ENCODE assay signal across 15 cellular contexts in genomic region chr20:47989957-47990356, GRCh38.
DNase-seq lines count a peak whose midpoint lies in the region; ATAC-seq and TF ChIP-seq lines count a peak whose summit lies in the region.
"Had no signal": no experiment of that assay in that cellular context is flagged by ENCODE, and none has a peak within 500 bp of the region (broad histone marks: within the 10 kb centered on the region; RNA-seq: fewer than 3 reads in every experiment).

No MANE protein-coding gene starts in this region.

- DNase-seq in Caki2 (ENCODE audit: low read depth) (peak; percentile 69), M059J (ENCODE audit: low read depth) (peak; percentile 89), left lung (no peak), mesothelial cell of epicardium (ENCODE audit: low spot score in 2 of 2, unreplicated experiment in 2 of 2) (no peak), NCI-H226 (no peak), OCI-M2 (lab: John Stamatoyannopoulos, UW; ENCODE audit: unreplicated experiment) (no peak)
- DNase-seq: amygdala, NCI-H2029 treated with DMSO at 0.1 percent for 48 hours, OCI-M1 had no signal

- intact Hi-C loops in left lung (cut with DNase I) = no loop called here

- in situ Hi-C loops in Caki2 (cut with HindIII; ENCODE audit: low pct_unique_long_range_greater_than_20kb, low sequenced_read_pairs) = no loop called here

- peaks cover 28% of the 10 kb centered on the region for H3K4me1 Mint-ChIP-seq in mesothelial cell of epicardium
- H3K4me1 Mint-ChIP-seq: activated T-helper 17 cell treated with anti-CD3 and anti-CD28 coated beads, Interleukin-2, amount 50 U/mL, for 72 hours had no signal

- peaks cover 0 to 4% of the 10 kb centered on the region in 2 donors for H3K9me3 ChIP-seq in left lung
- H3K9me3 ChIP-seq: vagina had no signal

- H3K36me3 ChIP-seq in left lung = no peaks in the 10 kb centered on the region
- H3K36me3 ChIP-seq: vagina had no signal

- no peak overlapping the region for H3K4me3 ChIP-seq in left lung
- H3K4me3 ChIP-seq: coronary artery, vagina had no signal

- ATAC-seq in SK-N-SH treated with all-trans-retinoic acid at 6 μM for 48 hours (peak; percentile 34; the same call in 1 of the 3 replicates), left lung (peak; percentile 84), GM18511 (IDR thresholded peaks at IDR 0.05; ENCODE audit: unreplicated experiment) (no peak)
- ATAC-seq: activated T-helper 17 cell treated with anti-CD3 and anti-CD28 coated beads, Interleukin-2, amount 50 U/mL, for 72 hours had no signal

- H3K27me3 ChIP-seq in left lung = no peaks in the 10 kb centered on the region
- H3K27me3 ChIP-seq: vagina had no signal

- TF ChIP-seq CTCF in left lung (IDR thresholded peaks at IDR 0.05) (no peak), mesothelial cell of epicardium (IDR thresholded peaks at IDR 0.05; ENCODE audit: unreplicated experiment) (no peak)

- H3K9me3 Mint-ChIP-seq in mesothelial cell of epicardium = peaks cover 6% of the 10 kb centered on the region
- H3K9me3 Mint-ChIP-seq: activated T-helper 17 cell treated with anti-CD3 and anti-CD28 coated beads, Interleukin-2, amount 50 U/mL, for 72 hours had no signal

- H3K27ac ChIP-seq in left lung = no peak overlapping the region
- H3K27ac ChIP-seq: coronary artery, vagina had no signal

- no peaks in the 10 kb centered on the region for H3K36me3 Mint-ChIP-seq in mesothelial cell of epicardium

- no peaks in the 10 kb centered on the region for H3K27me3 Mint-ChIP-seq in mesothelial cell of epicardium (ENCODE audit: low read depth)

- H3K4me1 ChIP-seq in left lung = no peaks in the 10 kb centered on the region

- no peak overlapping the region for H3K27ac Mint-ChIP-seq in mesothelial cell of epicardium
- H3K27ac Mint-ChIP-seq: activated T-helper 17 cell treated with anti-CD3 and anti-CD28 coated beads, Interleukin-2, amount 50 U/mL, for 72 hours; T-helper 1 cell treated with Interleukin-12 subunit alpha and Interleukin-12 subunit beta and Interleukin-4 antibody, amounts not matched to agents 30 μg/mL and 1 μg/mL, for 36 hours had no signal

- no peak overlapping the region for H3K4me3 Mint-ChIP-seq in mesothelial cell of epicardium
- H3K4me3 Mint-ChIP-seq: activated T-helper 17 cell treated with anti-CD3 and anti-CD28 coated beads, Interleukin-2, amount 50 U/mL, for 72 hours; T-helper 1 cell treated with Interleukin-12 subunit alpha and Interleukin-12 subunit beta and Interleukin-4 antibody, amounts not matched to agents 30 μg/mL and 1 μg/mL, for 36 hours had no signal

TF ChIP-seq in SK-N-SH treated with all-trans-retinoic acid at 6 μM for 48 hours, 23 proteins besides CTCF, POLR2A, EP300 and RAD21:
- TF ChIP-seq BACH2 (CRISPR knock-in tag; IDR thresholded peaks at IDR 0.05; ENCODE audit: borderline replicate concordance) (no peak), PATZ1 (CRISPR knock-in tag; IDR thresholded peaks at IDR 0.05; ENCODE audit: borderline replicate concordance) (no peak), ZFP3 (CRISPR knock-in tag; IDR thresholded peaks at IDR 0.05) (no peak), TSHZ2 (CRISPR knock-in tag; IDR thresholded peaks at IDR 0.05) (peak; percentile 27; the same call in 1 of the 2 replicates), SNAI2 (CRISPR knock-in tag; IDR thresholded peaks at IDR 0.05) (no peak), TCF4 (CRISPR knock-in tag; IDR thresholded peaks at IDR 0.05; ENCODE audit: borderline replicate concordance) (no peak), ISL1 (CRISPR knock-in tag; IDR thresholded peaks at IDR 0.05) (peak; percentile 49)

Comparison
In these comparisons a context has a peak if more than half of its experiments do, and no peak if none do; other contexts are left out.
1. DNase-seq: peak in Caki2 (single experiment) and M059J (single experiment); none in left lung (0 of 2), mesothelial cell of epicardium (0 of 2), NCI-H226 (single experiment) and OCI-M2 (single experiment).